ENCODE assay signal across 22 cellular contexts in genomic region chr3:112338021-112338726, GRCh38. TPM values are rescaled to one million over a fixed set of nuclear protein-coding genes. Genes with fewer than 3 reads are reported as not detected.
DNase-seq lines count a peak whose midpoint lies in the region; ATAC-seq, FAIRE-seq and TF ChIP-seq lines count a peak whose summit lies in the region.
"Had no signal": no experiment of that assay in that cellular context is flagged by ENCODE, and none has a peak within 500 bp of the region (broad histone marks: within the 10 kb centered on the region; RNA-seq: fewer than 3 reads in every experiment).

No MANE protein-coding gene starts in this region.

- no peaks in the 10 kb centered on the region for H3K9me3 ChIP-seq in CD4-positive, alpha-beta T cell (ENCODE audit: control insufficient read depth, low read length)
- H3K9me3 ChIP-seq in astrocyte (ENCODE audit: insufficient read depth, low read depth, low read length) (no peaks in the 10 kb centered on the region), osteoblast (ENCODE audit: low read depth, low read length) (no peaks in the 10 kb centered on the region)
- H3K9me3 ChIP-seq: HAP-1, upper lobe of left lung had no signal

- H3K27me3 ChIP-seq in CD4-positive, alpha-beta T cell (ENCODE audit: control insufficient read depth, insufficient read depth, low read length), result no peaks in the 10 kb centered on the region
- H3K27me3 ChIP-seq in astrocyte (ENCODE audit: insufficient read depth, low read length) (no peaks in the 10 kb centered on the region), osteoblast (ENCODE audit: insufficient read depth, low read length) (peaks cover 54% of the 10 kb centered on the region)
- H3K27me3 ChIP-seq: upper lobe of left lung had no signal

- H2AFZ ChIP-seq in astrocyte (ENCODE audit: low read depth, low read length) (no peak overlapping the region), osteoblast (ENCODE audit: low read length) (no peak overlapping the region)

- no peak for FAIRE-seq in astrocyte (lab: Jason Lieb, UNC)
- FAIRE-seq: kidney had no signal

- CTCF ChIA-PET in CD4-positive, alpha-beta T cell (lab: Charles Lee), result interaction anchor here (0.6 to 1.2 kb wide), 2 partner anchors 226 to 904 kb away, joined by 3 read pairs; no protein-coding TSS in a partner anchor

- no peak overlapping the region for H3K4me2 ChIP-seq in astrocyte (ENCODE audit: low read length)
- no peak overlapping the region for H3K4me2 ChIP-seq in osteoblast (ENCODE audit: insufficient read depth, low read length)
- H3K4me2 ChIP-seq: BLaER1 had no signal

- peak overlapping the region; percentile 6 for H3K27ac Mint-ChIP-seq in CD4-positive, alpha-beta T cell
- H3K27ac Mint-ChIP-seq in astrocyte (ENCODE audit: unreplicated experiment) (no peak overlapping the region), naive B cell (peak overlapping the region; percentile 9 to 91 (median 42))

- intact Hi-C loops in CD4-positive, alpha-beta T cell (cut with DNase I, micrococcal nuclease), result loop anchor here in 1 of 2 experiments (2.0 to 10.0 kb wide), 2 partner anchors 15 to 97 kb away; no protein-coding TSS in a partner anchor
- intact Hi-C loops in lower leg skin (cut with DNase I; ENCODE audit: low total_unique reads), result loop anchor here (10.0 kb wide), 1 partner anchor 187 kb away; no protein-coding TSS in a partner anchor

- no peak overlapping the region for H3K9ac ChIP-seq in astrocyte (ENCODE audit: low read length)
- H3K9ac ChIP-seq: BLaER1 had no signal

- no peaks in the 10 kb centered on the region for H3K4me1 ChIP-seq in astrocyte (ENCODE audit: insufficient read depth, low read length)
- H3K4me1 ChIP-seq in osteoblast (ENCODE audit: insufficient read depth, low read length), result no peaks in the 10 kb centered on the region

- no peaks in the 10 kb centered on the region for H4K20me1 ChIP-seq in astrocyte (ENCODE audit: insufficient read depth, low read length)
- H4K20me1 ChIP-seq in osteoblast (ENCODE audit: insufficient read depth, low read length), result no peaks in the 10 kb centered on the region
- H4K20me1 ChIP-seq: BLaER1 had no signal

- WGBS in lower leg skin, 2 donors, result 77% methylated on average over 6 of the region's 6 CpGs

- no peak for DNase-seq in CD4-positive, alpha-beta T cell
- DNase-seq in G401 (ENCODE audit: low spot score) (peak; percentile 16), astrocyte (ENCODE audit: low read depth) (peak; percentile 43), naive B cell (no peak), lower leg skin (ENCODE audit: low spot score in 2 of 2) (no peak), osteoblast (ENCODE audit: insufficient read length, low spot score, missing footprints) (no peak)
- DNase-seq: activated effector memory CD4-positive, alpha-beta T cell treated with Interleukin-2 at 50 U/mL for 16 hours; cortex of kidney; head of caudate nucleus; kidney; NCI-H1436 treated with DMSO at 0.1 percent for 48 hours; occipital lobe; SIG-M5; stimulated activated CD4-positive, alpha-beta T cell treated with anti-CD3 and anti-CD28 coated beads, Interleukin-4, amount 100 ng/mL, for 1 hour; T-helper 9 cell; upper lobe of left lung had no signal

- peaks cover 3% of the 10 kb centered on the region for H3K36me3 Mint-ChIP-seq in CD4-positive, alpha-beta T cell (ENCODE audit: low read depth)
- H3K36me3 Mint-ChIP-seq in astrocyte (ENCODE audit: low read depth, unreplicated experiment), result peaks cover 3% of the 10 kb centered on the region
- H3K36me3 Mint-ChIP-seq in naive B cell, result peaks cover 14 to 57% of the 10 kb centered on the region in 2 donors

- peaks cover 62% of the 10 kb centered on the region for H3K4me1 Mint-ChIP-seq in CD4-positive, alpha-beta T cell (ENCODE audit: low read depth)
- peaks cover 24% of the 10 kb centered on the region for H3K4me1 Mint-ChIP-seq in astrocyte (ENCODE audit: low read depth, unreplicated experiment)
- peaks cover 61 to 76% (median 68%) of the 10 kb centered on the region in 3 donors for H3K4me1 Mint-ChIP-seq in naive B cell

- no peaks in the 10 kb centered on the region for H3K27me3 Mint-ChIP-seq in CD4-positive, alpha-beta T cell
- no peaks in the 10 kb centered on the region for H3K27me3 Mint-ChIP-seq in astrocyte (ENCODE audit: low read depth, unreplicated experiment)
- no peaks in the 10 kb centered on the region for H3K27me3 Mint-ChIP-seq in naive B cell

- no peaks in the 10 kb centered on the region for H3K9me3 Mint-ChIP-seq in CD4-positive, alpha-beta T cell
- H3K9me3 Mint-ChIP-seq in astrocyte (ENCODE audit: unreplicated experiment) (no peaks in the 10 kb centered on the region), naive B cell (peaks cover 0 to 6% (median 2%) of the 10 kb centered on the region in 7 donors)

- no peaks in the 10 kb centered on the region for H3K36me3 ChIP-seq in astrocyte (ENCODE audit: insufficient read depth, low read length)
- no peaks in the 10 kb centered on the region for H3K36me3 ChIP-seq in osteoblast (ENCODE audit: insufficient read depth, low read length)
- H3K36me3 ChIP-seq: BLaER1, HAP-1, upper lobe of left lung had no signal

- POLR2A ChIA-PET in CD4-positive, alpha-beta T cell (lab: Charles Lee), result interaction anchor here (1.1 kb wide), 1 partner anchor 160 kb away, joined by 3 read pairs; no protein-coding TSS in a partner anchor

- H3K4me3 ChIP-seq in astrocyte (ENCODE audit: insufficient read depth, low read depth, low read length), result no peak overlapping the region
- no peak overlapping the region for H3K4me3 ChIP-seq in lower leg skin (ENCODE audit: low read depth, poor library complexity, severe bottlenecking)
- H3K4me3 ChIP-seq in osteoblast (ENCODE audit: insufficient read depth, low read length), result no peak overlapping the region
- H3K4me3 ChIP-seq: BLaER1, HAP-1, upper lobe of left lung had no signal

- H3K4me3 Mint-ChIP-seq in CD4-positive, alpha-beta T cell, result no peak overlapping the region
- no peak overlapping the region for H3K4me3 Mint-ChIP-seq in astrocyte (ENCODE audit: unreplicated experiment)
- peak overlapping the region; percentile 0 to 59 (median 24) for H3K4me3 Mint-ChIP-seq in naive B cell

- ATAC-seq in CD4-positive, alpha-beta T cell (ENCODE audit: poor library complexity), result peak; percentile 26
- no peak for ATAC-seq in naive B cell (ENCODE audit: low read depth in 2 of 2)
- ATAC-seq in GM21619 (IDR thresholded peaks at IDR 0.05; ENCODE audit: unreplicated experiment), result no peak
- ATAC-seq in HG02970 (IDR thresholded peaks at IDR 0.05; ENCODE audit: low FRiP score, unreplicated experiment), result no peak

- H3K79me2 ChIP-seq in astrocyte (ENCODE audit: insufficient read depth, low read length) (no peaks in the 10 kb centered on the region), osteoblast (ENCODE audit: insufficient read depth, low read length) (no peaks in the 10 kb centered on the region)

- in situ Hi-C loops in G401 (cut with HindIII; ENCODE audit: low sequenced_read_pairs), result no loop called here

- no peak for TF ChIP-seq POLR2A in lower leg skin (IDR thresholded peaks at IDR 0.05)

- no peak overlapping the region for H3K27ac ChIP-seq in CD4-positive, alpha-beta T cell (ENCODE audit: low read depth, low read length)
- H3K27ac ChIP-seq in astrocyte (ENCODE audit: low read depth, low read length), result no peak overlapping the region
- H3K27ac ChIP-seq in osteoblast (ENCODE audit: low read depth, low read length), result no peak overlapping the region
- H3K27ac ChIP-seq: BLaER1, upper lobe of left lung had no signal

- no peak for TF ChIP-seq CTCF in CD4-positive, alpha-beta T cell (IDR thresholded peaks at IDR 0.05)
- no peak for TF ChIP-seq CTCF in astrocyte (IDR thresholded peaks at IDR 0.05; ENCODE audit: insufficient read depth, low read depth, low read length)
- no peak for TF ChIP-seq CTCF in lower leg skin (IDR thresholded peaks at IDR 0.05)
- no peak for TF ChIP-seq CTCF in osteoblast (IDR thresholded peaks at IDR 0.05; ENCODE audit: extremely low read depth, low read depth, low read length)

RNA-seq across cellular contexts. Expression of gene CD200, which starts 5.2 kb away (rescaled TPM):
- 1 to 10 TPM; 5.2 to 6.9 TPM for total RNA-seq in CD4-positive, alpha-beta T cell
- total RNA-seq in G401 (2014; rRNA removed; shearing (Covaris generic)), result not detected in 2 replicates
- total RNA-seq in astrocyte (11.1 and 13.2 TPM in 2 replicates), lower leg skin (1 to 10 TPM; 2.7 to 8.2 (median 5.6) TPM), osteoblast (1.5 and 3.3 TPM in 2 replicates)
- 100 to 1,000 TPM; 102 to 329 (median 161) TPM for polyA plus RNA-seq in naive B cell (ENCODE audit: low read depth in 6 of 6)
- total RNA-seq: NCI-H460 had no signal

RNA-seq across cellular contexts. Expression of gene SLC9C1, which starts 44.2 kb away (rescaled TPM):
- total RNA-seq in CD4-positive, alpha-beta T cell, result not detected
- not detected in 2 replicates for total RNA-seq in G401 (2014; rRNA removed; shearing (Covaris generic))
- total RNA-seq in astrocyte (not detected in 2 replicates), lower leg skin (not detected), osteoblast (not detected in 2 replicates)
- polyA plus RNA-seq in naive B cell (ENCODE audit: low read depth in 6 of 6), result under 1 TPM in 2 of 6 donors, not detected in 4; 0.34 to 0.98 TPM
- total RNA-seq: NCI-H460, upper lobe of left lung had no signal
- polyA plus RNA-seq: esophagus had no signal

Comparison
In these comparisons a context has a peak if more than half of its experiments do, and no peak if none do; other contexts are left out.
1. DNase-seq: peak in G401 (single experiment) and astrocyte (single experiment); none in CD4-positive, alpha-beta T cell (0 of 10), naive B cell (single experiment), lower leg skin (0 of 2) and osteoblast (single experiment).
2. H3K4me3 Mint-ChIP-seq: peak in naive B cell (8 of 8); none in CD4-positive, alpha-beta T cell (single experiment) and astrocyte (single experiment).